ENCODE assay signal across 10 cellular contexts in the genomic region with DNA sequence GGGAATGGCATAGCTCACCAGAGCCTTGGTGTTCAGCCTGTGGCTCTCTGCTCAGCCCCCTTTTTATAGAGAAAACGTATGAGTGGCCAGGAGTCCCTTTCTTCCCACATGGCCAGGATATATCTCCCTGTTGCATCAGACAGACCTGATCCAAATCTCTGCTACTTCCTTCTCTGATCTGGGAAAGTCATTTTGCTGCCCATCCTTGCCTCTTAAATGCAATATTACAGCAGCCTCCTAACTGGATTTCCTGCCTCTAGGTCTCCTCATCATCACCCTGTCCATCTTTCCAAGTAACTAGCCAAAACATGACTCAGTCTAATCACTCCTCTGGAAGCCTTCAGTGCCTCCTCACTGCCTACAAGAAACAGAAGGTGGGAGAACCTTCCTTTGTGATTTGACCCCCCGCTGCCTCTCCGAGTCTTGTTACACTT. TPM values are rescaled to one million over a fixed set of nuclear protein-coding genes. Genes with fewer than 3 reads are reported as not detected.
DNase-seq lines count a peak whose midpoint lies in the region; ATAC-seq and TF ChIP-seq lines count a peak whose summit lies in the region.
"Had no signal": no experiment of that assay in that cellular context is flagged by ENCODE, and none has a peak within 500 bp of the region (broad histone marks: within the 10 kb centered on the region; RNA-seq: fewer than 3 reads in every experiment).

No MANE protein-coding gene starts in this region.

- ATAC-seq in SK-N-SH treated with all-trans-retinoic acid at 6 μM for 48 hours: peak; percentile 68
- peak; percentile 67 for ATAC-seq in sciatic nerve
- ATAC-seq in HG02610 (IDR thresholded peaks at IDR 0.05; ENCODE audit: unreplicated experiment): no peak

- H3K4me3 ChIP-seq in fibroblast of mammary gland (ENCODE audit: control insufficient read depth, low read depth, low read length): no peak overlapping the region

- DNase-seq in GM03348 (ENCODE audit: low spot score): peak; percentile 64
- peak; percentile 79 for DNase-seq in fibroblast of mammary gland (ENCODE audit: low read depth)
- DNase-seq in sciatic nerve (ENCODE audit: low spot score): no peak
- no peak for DNase-seq in NCI-H1930 (lab: John Stamatoyannopoulos, UW)
- DNase-seq in AG20443 (ENCODE audit: low spot score): no peak
- DNase-seq in GOT3 (lab: John Stamatoyannopoulos, UW): no peak
- DNase-seq: activated CD4-positive, alpha-beta T cell treated with anti-CD3 and anti-CD28 coated beads, Interleukin-2, amount 10 ng/mL, durations not matched to agents 7 days and 5 days; stimulated activated CD4-positive, alpha-beta T cell treated with anti-CD3 and anti-CD28 coated beads, Interleukin-4, amount 100 ng/mL, for 4 hours had no signal

- intact Hi-C loops in sciatic nerve (cut with DNase I): no loop called here

- no peak for TF ChIP-seq CTCF in fibroblast of mammary gland (conservative IDR thresholded peaks at IDR 0.05; ENCODE audit: control insufficient read depth, insufficient read depth, low read depth, low read length)

TF ChIP-seq in SK-N-SH treated with all-trans-retinoic acid at 6 μM for 48 hours, 23 proteins besides CTCF, POLR2A, EP300 and RAD21:
- TF ChIP-seq PPARA (CRISPR knock-in tag; IDR thresholded peaks at IDR 0.05; ENCODE audit: borderline replicate concordance) (no peak), GLIS3 (CRISPR knock-in tag; IDR thresholded peaks at IDR 0.05) (no peak), ZC3H10 (CRISPR knock-in tag; IDR thresholded peaks at IDR 0.05) (no peak), TCF4 (CRISPR knock-in tag; IDR thresholded peaks at IDR 0.05; ENCODE audit: borderline replicate concordance) (peak; percentile 40; the same call in 1 of the 2 replicates), ZFP3 (CRISPR knock-in tag; IDR thresholded peaks at IDR 0.05) (0 out of 2 replicates have a peak, but pooled peaks have one; percentile 23)

RNA-seq across cellular contexts. Expression of a gene that starts 43.0 kb away (rescaled TPM):
- 71.2 TPM for total RNA-seq in sciatic nerve

Comparison
In these comparisons a context has a peak if more than half of its experiments do, and no peak if none do; other contexts are left out.
1. DNase-seq: peak in GM03348 (single experiment) and fibroblast of mammary gland (single experiment); none in sciatic nerve (single experiment), NCI-H1930 (0 of 2), AG20443 (single experiment) and GOT3 (single experiment).